In the genomic region with DNA sequence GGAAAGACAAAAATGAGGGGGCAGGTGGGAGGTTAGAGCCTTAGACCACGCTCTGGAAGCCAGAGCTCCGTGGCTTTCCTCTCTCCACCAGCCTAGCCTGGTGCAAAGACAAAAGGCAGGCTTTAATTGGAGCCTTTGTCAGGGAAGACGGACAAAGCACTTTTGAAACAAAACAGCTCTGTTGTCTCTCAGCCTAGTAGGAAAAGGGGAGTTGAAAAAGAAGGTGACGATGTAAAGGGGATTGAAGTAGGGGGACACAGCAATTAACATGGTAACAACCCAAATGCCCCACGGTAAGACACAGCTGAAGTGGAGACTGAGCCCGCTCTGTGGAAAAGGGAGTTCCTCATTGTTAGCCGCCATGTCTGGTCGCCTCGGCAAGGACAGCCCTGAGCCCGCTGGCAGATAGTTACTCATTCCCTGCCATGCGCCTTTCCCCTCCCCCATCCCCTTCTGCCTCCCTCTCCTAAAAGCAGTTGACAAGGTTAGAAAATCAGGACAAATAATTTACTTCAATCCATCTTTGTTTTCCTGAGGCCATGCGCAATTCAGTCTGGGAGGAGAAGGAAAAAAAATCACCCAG, we compare ENCODE assay signal across 9 cellular contexts.
DNase-seq lines count a peak whose midpoint lies in the region; ATAC-seq and TF ChIP-seq lines count a peak whose summit lies in the region.
"Had no signal": no experiment of that assay in that cellular context is flagged by ENCODE, and none has a peak within 500 bp of the region (broad histone marks: within the 10 kb centered on the region; RNA-seq: fewer than 3 reads in every experiment).

No MANE protein-coding gene starts in this region.

- no peaks in the 10 kb centered on the region for H3K9me3 ChIP-seq in BLaER1 treated with 17β-estradiol and CSF1 and Interleukin-3, amounts not matched to agents 10 nM and 100 nM (replicated peaks in 1 of 11)
- H3K9me3 ChIP-seq in esophagus squamous epithelium = no peaks in the 10 kb centered on the region

- peak overlapping the region in 10 of 11 experiments; percentile 56 to 79 (median 72); a peak in 20 of 22 replicates for H3K9ac ChIP-seq in BLaER1 treated with 17β-estradiol and CSF1 and Interleukin-3, amounts not matched to agents 10 nM and 100 nM

- H3K4me1 ChIP-seq in BLaER1 treated with 17β-estradiol and CSF1 and Interleukin-3, amounts not matched to agents 10 nM and 100 nM = peaks cover 80 to 94% (median 82%) of the 10 kb centered on the region in 10 experiments
- H3K4me1 ChIP-seq in esophagus squamous epithelium = peaks cover 60 to 100% (median 84%) of the 10 kb centered on the region in 3 donors

- H4K20me1 ChIP-seq in BLaER1 treated with 17β-estradiol and CSF1 and Interleukin-3, amounts not matched to agents 10 nM and 100 nM = peaks cover 0 to 32% (median 0%) of the 10 kb centered on the region in 11 experiments; a peak in 3 of 22 replicates

- H3K4me2 ChIP-seq in BLaER1 treated with 17β-estradiol and CSF1 and Interleukin-3, amounts not matched to agents 10 nM and 100 nM = peak overlapping the region; percentile 71 to 92 (median 87)

- TF ChIP-seq POLR2A in esophagus squamous epithelium (IDR thresholded peaks at IDR 0.05) = no peak

- H3K36me3 ChIP-seq in BLaER1 treated with 17β-estradiol and CSF1 and Interleukin-3, amounts not matched to agents 10 nM and 100 nM = peaks cover 0 to 42% (median 16%) of the 10 kb centered on the region in 11 experiments; a peak in 14 of 22 replicates
- H3K36me3 ChIP-seq in esophagus squamous epithelium = peaks cover 0 to 24% (median 0%) of the 10 kb centered on the region in 3 donors

- WGBS in esophagus squamous epithelium, 2 donors = 77 to 80% methylated on average over 11 to 12 of the region's 12 CpGs

- no peaks in the 10 kb centered on the region for H3K27me3 ChIP-seq in BLaER1 treated with 17β-estradiol and CSF1 and Interleukin-3, amounts not matched to agents 10 nM and 100 nM
- no peaks in the 10 kb centered on the region for H3K27me3 ChIP-seq in esophagus squamous epithelium

- no peak for ATAC-seq in GM21576 (IDR thresholded peaks at IDR 0.05; ENCODE audit: unreplicated experiment)
- no peak for ATAC-seq in GM19328 (IDR thresholded peaks at IDR 0.05; ENCODE audit: unreplicated experiment)

- H3K4me3 ChIP-seq in BLaER1 treated with 17β-estradiol and CSF1 and Interleukin-3, amounts not matched to agents 10 nM and 100 nM = peak overlapping the region in 2 of 10 experiments; percentile 46 to 48; a peak in 6 of 20 replicates
- peak overlapping the region in 1 of 4 donors; percentile 1 for H3K4me3 ChIP-seq in esophagus squamous epithelium

- intact Hi-C loops in esophagus squamous epithelium (cut with DNase I) = no loop called here

- H3K27ac ChIP-seq in BLaER1 treated with 17β-estradiol and CSF1 and Interleukin-3, amounts not matched to agents 10 nM and 100 nM = peak overlapping the region; percentile 63 to 94 (median 87)
- H3K27ac ChIP-seq in esophagus squamous epithelium = peak overlapping the region; percentile 72 to 92 (median 82)

- no peak for TF ChIP-seq CTCF in esophagus squamous epithelium (IDR thresholded peaks at IDR 0.05)

- peak; percentile 49 for DNase-seq in MV-4-11 (lab: John Stamatoyannopoulos, UW)
- no peak for DNase-seq in esophagus squamous epithelium (lab: John Stamatoyannopoulos, UW)
- peak in 45 of 56 donors; percentile 37 to 82 (median 65) for DNase-seq in nucleus accumbens (lab: John Stamatoyannopoulos, UW)
- DNase-seq in AG08396 (ENCODE audit: low spot score) = no peak
- no peak for DNase-seq in SHP77 (lab: John Stamatoyannopoulos, UW)
- DNase-seq: NCI-H1048 had no signal

Comparison
In these comparisons a context has a peak if more than half of its experiments do, and no peak if none do; other contexts are left out.
1. DNase-seq: peak in MV-4-11 (single experiment) and nucleus accumbens (45 of 56); none in esophagus squamous epithelium (single experiment), AG08396 (single experiment) and SHP77 (0 of 2).